34 cellular contexts compared by ENCODE assay signal in the genomic region with DNA sequence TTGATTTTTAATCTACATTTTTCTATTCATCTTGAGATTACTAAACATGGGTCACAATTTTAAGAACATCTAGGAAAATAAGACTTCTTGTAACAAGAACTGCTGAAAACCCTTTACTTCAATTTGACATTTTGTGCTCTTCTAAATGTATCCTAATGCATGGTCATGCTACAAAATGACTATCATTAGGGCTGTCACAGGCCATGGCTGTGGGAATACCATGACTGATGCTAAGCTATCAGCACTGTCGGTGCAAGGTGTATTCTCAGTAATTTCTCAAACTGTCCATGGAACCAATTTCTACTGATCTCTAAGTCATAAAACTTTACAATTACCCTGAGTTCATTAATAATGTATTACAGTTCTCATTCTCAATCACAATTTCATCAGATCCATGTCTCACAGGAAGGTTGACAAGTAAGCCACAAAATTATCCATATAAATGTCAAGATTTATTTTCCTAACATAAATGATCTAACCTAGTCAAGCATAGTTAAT.
"Had no signal": no experiment of that assay in that cellular context is flagged by ENCODE, and none has a peak within 500 bp of the region (broad histone marks: within the 10 kb centered on the region; RNA-seq: fewer than 3 reads in every experiment).

No MANE protein-coding gene starts in this region.

- DNase-seq: Karpas-422, Kasumi-1, KG1, MG63, MM.1S, MV-4-11, NCI-H1092, NCI-H1092 treated with DMSO at 0.1 percent for 48 hours, NCI-H1105, NCI-H1105 treated with DMSO at 0.1 percent for 48 hours, NCI-H1417, NCI-H1417 treated with DMSO at 0.1 percent for 48 hours, NCI-H1436, NCI-H1436 treated with DMSO at 0.1 percent for 48 hours, NCI-H146, NCI-H1694, NCI-H1694 treated with DMSO at 0.1 percent for 48 hours, NCI-H187, NCI-H187 treated with DMSO at 0.1 percent for 48 hours, NCI-H1930, NCI-H2029, NCI-H2029 treated with DMSO at 0.1 percent for 48 hours, NCI-H2081 treated with DMSO at 0.1 percent for 48 hours, NCI-H2107, NCI-H2171, NCI-H2171 treated with DMSO at 0.1 percent for 48 hours, NCI-H226, NCI-H345, NCI-H446, NCI-H446 treated with DMSO at 0.1 percent for 48 hours, NCI-H510A, NCI-H510A treated with DMSO at 0.1 percent for 48 hours, NCI-H524 had no signal

- H3K4me3 ChIP-seq: MG63 had no signal

- H3K4me2 ChIP-seq: KMS-11 had no signal

- H3K36me3 ChIP-seq: MG63 had no signal

- H3K27ac ChIP-seq: KMS-11 had no signal

- H3K9ac ChIP-seq: KMS-11 had no signal

- H3K9me3 ChIP-seq: MG63 had no signal

- H3K27me3 ChIP-seq: MG63 had no signal
